In the genomic region with DNA sequence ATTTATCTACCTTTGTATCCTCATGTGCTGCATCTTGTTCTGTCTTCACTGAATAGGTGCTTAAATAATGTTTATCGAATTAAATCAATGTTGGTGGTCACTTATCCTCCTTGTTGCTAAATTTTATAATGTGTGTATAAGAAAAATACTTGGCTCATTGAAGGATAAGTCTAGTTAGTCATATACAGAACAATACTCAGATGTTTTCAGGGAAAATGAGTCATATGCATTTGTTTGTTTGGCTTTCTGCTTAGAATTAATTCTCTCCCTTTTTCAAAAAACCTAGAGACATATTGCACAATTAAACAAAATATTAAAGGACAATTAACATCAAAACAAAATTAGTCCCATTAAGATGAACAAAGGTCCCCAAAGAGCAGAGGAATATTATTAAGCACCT, we compare ENCODE assay signal across 18 cellular contexts.
"Had no signal": no experiment of that assay in that cellular context is flagged by ENCODE, and none has a peak within 500 bp of the region (broad histone marks: within the 10 kb centered on the region; RNA-seq: fewer than 3 reads in every experiment).

No MANE protein-coding gene starts in this region.

- H3K4me1 ChIP-seq: body of pancreas, left lung, stomach, testis, upper lobe of right lung had no signal

- H3K27ac ChIP-seq: body of pancreas, left lung, ovary, stomach, testis, upper lobe of right lung had no signal

- H3K9me3 ChIP-seq: body of pancreas, left lung, mucosa of descending colon, ovary, testis, upper lobe of right lung had no signal

- ATAC-seq: activated naive CD4-positive, alpha-beta T cell treated with anti-CD3 and anti-CD28 coated beads, Interleukin-2, amount 50 U/mL, for 72 hours; body of pancreas; left lung; mucosa of descending colon; naive thymus-derived CD4-positive, alpha-beta T cell; upper lobe of right lung; WTC11 had no signal

- H3K4me3 ChIP-seq: body of pancreas, left lung, mucosa of descending colon, ovary, stomach, testis, upper lobe of right lung had no signal

- H3K36me3 ChIP-seq: left lung, ovary, stomach, upper lobe of right lung had no signal

- H3K27me3 ChIP-seq: body of pancreas, left lung, ovary, stomach, testis had no signal

- DNase-seq: activated CD4-positive, alpha-beta memory T cell treated with anti-CD3 and anti-CD28 coated beads, Interleukin-2, amount 10 ng/mL, durations not matched to agents 7 days and 5 days; activated CD4-positive, alpha-beta T cell treated with anti-CD3 and anti-CD28 coated beads for 4 hours; activated T-cell treated with anti-CD3 and anti-CD28 coated beads, Interleukin-2, amount 50 U/mL, for 24 hours; amygdala; body of pancreas; cerebellar nuclear complex; left lung; mucosa of descending colon; naive thymus-derived CD4-positive, alpha-beta T cell; ovary; stimulated activated CD4-positive, alpha-beta T cell treated with anti-CD3 and anti-CD28 coated beads, Interleukin-12 subunit alpha, Interleukin-12 subunit beta, amount 100 ng/mL, for 4 hours; stimulated activated CD4-positive, alpha-beta T cell treated with anti-CD3 and anti-CD28 coated beads, Interleukin-2, amount 100 ng/mL, for 24 hours; stomach; SW 1271; testis; upper lobe of right lung had no signal
